10 cellular contexts compared by ENCODE assay signal in the genomic region with DNA sequence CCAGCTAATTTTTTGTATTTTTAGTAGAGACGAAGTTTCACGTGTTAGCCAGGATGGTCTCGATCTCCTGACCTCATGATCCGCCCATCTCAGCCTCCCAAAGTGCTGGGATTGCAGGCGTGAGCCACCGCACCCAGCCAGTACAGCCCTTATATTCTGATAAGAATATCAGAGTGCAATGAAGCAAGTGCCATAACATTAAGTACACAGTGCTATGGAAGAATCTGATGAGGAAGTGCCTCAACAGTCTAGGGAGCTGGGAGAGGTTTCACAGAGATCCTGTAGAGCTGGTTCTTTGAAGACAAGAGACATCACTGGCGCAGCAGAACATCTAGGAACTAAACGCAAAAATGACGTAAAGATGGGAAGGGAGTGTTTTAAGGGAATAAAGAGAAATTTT. TPM values are rescaled to one million over a fixed set of nuclear protein-coding genes. Genes with fewer than 3 reads are reported as not detected.
A peak's percentile ranks its signal among the peaks of the same experiment; 100 is the strongest.
DNase-seq lines count a peak whose midpoint lies in the region; ATAC-seq and TF ChIP-seq lines count a peak whose summit lies in the region.
"Had no signal": no experiment of that assay in that cellular context is flagged by ENCODE, and none has a peak within 500 bp of the region (broad histone marks: within the 10 kb centered on the region; RNA-seq: fewer than 3 reads in every experiment).

No MANE protein-coding gene starts in this region.

- intact Hi-C loops in left ventricle myocardium inferior (cut with micrococcal nuclease) (no loop called here), Right ventricle myocardium inferior (cut with DNase I) (no loop called here), upper lobe of right lung (cut with DNase I) (no loop called here)
- intact Hi-C loops in activated T-helper 2 cell treated with anti-CD3 and anti-CD28 coated beads, Interferon-gamma antibody, Interleukin-2, Interleukin-4, amounts not matched to agents 10 μg/mL and 5 μg/mL and 100 μg/mL, durations not matched to agents 14 hours and 24 hours and 36 hours (cut with micrococcal nuclease), result no loop called here

- DNase-seq in left ventricle myocardium inferior, result no peak
- DNase-seq in Right ventricle myocardium inferior (ENCODE audit: missing footprints), result no peak
- DNase-seq in activated T-helper 2 cell treated with anti-CD3 and anti-CD28 coated beads, Interferon-gamma antibody, Interleukin-2, Interleukin-4, amounts not matched to agents 10 μg/mL and 5 μg/mL and 100 μg/mL, durations not matched to agents 14 hours and 24 hours and 36 hours (ENCODE audit: low spot score), result no peak
- no peak for DNase-seq in mesothelial cell of epicardium (ENCODE audit: low spot score in 2 of 2, unreplicated experiment in 2 of 2)
- no peak for DNase-seq in upper lobe of right lung
- DNase-seq in amniotic stem cell (lab: John Stamatoyannopoulos, UW), result no peak
- no peak for DNase-seq in RPMI8226
- DNase-seq: NCI-H524 treated with DMSO at 0.1 percent for 48 hours had no signal

- H3K27me3 ChIP-seq in left ventricle myocardium inferior (ENCODE audit: low read depth), result no peaks in the 10 kb centered on the region
- H3K27me3 ChIP-seq in upper lobe of right lung, result no peaks in the 10 kb centered on the region

- H3K4me1 ChIP-seq in left ventricle myocardium inferior, result peaks cover 46% of the 10 kb centered on the region
- H3K4me1 ChIP-seq in upper lobe of right lung, result peaks cover 21% of the 10 kb centered on the region

- peaks cover 57% of the 10 kb centered on the region for H3K36me3 Mint-ChIP-seq in activated T-helper 2 cell treated with anti-CD3 and anti-CD28 coated beads, Interferon-gamma antibody, Interleukin-2, Interleukin-4, amounts not matched to agents 10 μg/mL and 5 μg/mL and 100 μg/mL, durations not matched to agents 14 hours and 24 hours and 36 hours (ENCODE audit: low read depth)
- H3K36me3 Mint-ChIP-seq in mesothelial cell of epicardium, result peaks cover 31% of the 10 kb centered on the region

- H3K27ac Mint-ChIP-seq in activated T-helper 2 cell treated with anti-CD3 and anti-CD28 coated beads, Interferon-gamma antibody, Interleukin-2, Interleukin-4, amounts not matched to agents 10 μg/mL and 5 μg/mL and 100 μg/mL, durations not matched to agents 14 hours and 24 hours and 36 hours, result peak overlapping the region; percentile 31
- peak overlapping the region; percentile 62 for H3K27ac Mint-ChIP-seq in mesothelial cell of epicardium

- H3K27me3 Mint-ChIP-seq in activated T-helper 2 cell treated with anti-CD3 and anti-CD28 coated beads, Interferon-gamma antibody, Interleukin-2, Interleukin-4, amounts not matched to agents 10 μg/mL and 5 μg/mL and 100 μg/mL, durations not matched to agents 14 hours and 24 hours and 36 hours (ENCODE audit: low read depth), result no peaks in the 10 kb centered on the region
- H3K27me3 Mint-ChIP-seq in mesothelial cell of epicardium (ENCODE audit: low read depth), result no peaks in the 10 kb centered on the region

- no peaks in the 10 kb centered on the region for H3K9me3 ChIP-seq in left ventricle myocardium inferior (replicated peaks)
- H3K9me3 ChIP-seq in upper lobe of right lung, result no peaks in the 10 kb centered on the region

- H3K4me3 ChIP-seq in left ventricle myocardium inferior, result peak overlapping the region; percentile 98
- H3K4me3 ChIP-seq in upper lobe of right lung, result peak overlapping the region; percentile 88
- H3K4me3 ChIP-seq: lung had no signal

- H3K27ac ChIP-seq in left ventricle myocardium inferior (replicated peaks), result no peak overlapping the region
- no peak overlapping the region for H3K27ac ChIP-seq in upper lobe of right lung

- H3K36me3 ChIP-seq in left ventricle myocardium inferior (peaks cover 36% of the 10 kb centered on the region), upper lobe of right lung (peaks cover 39% of the 10 kb centered on the region)

- H3K4me1 Mint-ChIP-seq in activated T-helper 2 cell treated with anti-CD3 and anti-CD28 coated beads, Interferon-gamma antibody, Interleukin-2, Interleukin-4, amounts not matched to agents 10 μg/mL and 5 μg/mL and 100 μg/mL, durations not matched to agents 14 hours and 24 hours and 36 hours (ENCODE audit: low read depth), result peaks cover 53% of the 10 kb centered on the region
- peaks cover 22% of the 10 kb centered on the region for H3K4me1 Mint-ChIP-seq in mesothelial cell of epicardium

- no peaks in the 10 kb centered on the region for H3K9me3 Mint-ChIP-seq in activated T-helper 2 cell treated with anti-CD3 and anti-CD28 coated beads, Interferon-gamma antibody, Interleukin-2, Interleukin-4, amounts not matched to agents 10 μg/mL and 5 μg/mL and 100 μg/mL, durations not matched to agents 14 hours and 24 hours and 36 hours
- H3K9me3 Mint-ChIP-seq in mesothelial cell of epicardium, result no peaks in the 10 kb centered on the region

- peak overlapping the region; percentile 98 for H3K4me3 Mint-ChIP-seq in activated T-helper 2 cell treated with anti-CD3 and anti-CD28 coated beads, Interferon-gamma antibody, Interleukin-2, Interleukin-4, amounts not matched to agents 10 μg/mL and 5 μg/mL and 100 μg/mL, durations not matched to agents 14 hours and 24 hours and 36 hours (ENCODE audit: low read depth)
- peak overlapping the region; percentile 95 for H3K4me3 Mint-ChIP-seq in mesothelial cell of epicardium

- TF ChIP-seq CTCF in left ventricle myocardium inferior (IDR thresholded peaks at IDR 0.05; ENCODE audit: borderline replicate concordance) (no peak), mesothelial cell of epicardium (IDR thresholded peaks at IDR 0.05; ENCODE audit: unreplicated experiment) (no peak), upper lobe of right lung (IDR thresholded peaks at IDR 0.05) (no peak)

- no peak for ATAC-seq in Right ventricle myocardium inferior
- ATAC-seq in upper lobe of right lung, result no peak
- no peak for ATAC-seq in HG02588 (IDR thresholded peaks at IDR 0.05; ENCODE audit: unreplicated experiment)

RNA-seq across cellular contexts. Expression of gene RTCB, which starts 2.1 kb away (rescaled TPM):
- total RNA-seq in left ventricle myocardium inferior (44.5 TPM), Right ventricle myocardium inferior (37.6 TPM), mesothelial cell of epicardium (72.0 to 74.7 TPM (median 73.5 TPM) in 3 replicates), upper lobe of right lung (61.1 TPM)
- total RNA-seq in activated T-helper 2 cell treated with anti-CD3 and anti-CD28 coated beads, Interferon-gamma antibody, Interleukin-2, Interleukin-4, amounts not matched to agents 10 μg/mL and 5 μg/mL and 100 μg/mL, durations not matched to agents 14 hours and 24 hours and 36 hours, result 97.5 and 102 TPM in 2 replicates

RNA-seq across cellular contexts. Expression of gene RFPL3, which starts 52.3 kb away (rescaled TPM):
- total RNA-seq in left ventricle myocardium inferior, result not detected
- not detected for total RNA-seq in Right ventricle myocardium inferior
- not detected in 2 replicates for total RNA-seq in activated T-helper 2 cell treated with anti-CD3 and anti-CD28 coated beads, Interferon-gamma antibody, Interleukin-2, Interleukin-4, amounts not matched to agents 10 μg/mL and 5 μg/mL and 100 μg/mL, durations not matched to agents 14 hours and 24 hours and 36 hours
- total RNA-seq in mesothelial cell of epicardium, result not detected in 3 replicates
- total RNA-seq in upper lobe of right lung, result not detected
- total RNA-seq: lung had no signal

RNA-seq across cellular contexts. Expression of gene BPIFC, which starts 54.3 kb away (rescaled TPM):
- total RNA-seq in left ventricle myocardium inferior, result not detected
- total RNA-seq in Right ventricle myocardium inferior, result not detected
- not detected in 2 replicates for total RNA-seq in activated T-helper 2 cell treated with anti-CD3 and anti-CD28 coated beads, Interferon-gamma antibody, Interleukin-2, Interleukin-4, amounts not matched to agents 10 μg/mL and 5 μg/mL and 100 μg/mL, durations not matched to agents 14 hours and 24 hours and 36 hours
- total RNA-seq in mesothelial cell of epicardium, result not detected in 3 replicates
- not detected for total RNA-seq in upper lobe of right lung
- total RNA-seq: lung had no signal
